In genomic region chr2:112884869-112885502, GRCh38 we compare ENCODE assay signal across 8 cellular contexts. TPM values are rescaled to one million over a fixed set of nuclear protein-coding genes. Genes with fewer than 3 reads are reported as not detected.
DNase-seq lines count a peak whose midpoint lies in the region; ATAC-seq and TF ChIP-seq lines count a peak whose summit lies in the region.

No MANE protein-coding gene starts in this region.

- H3K4me1 ChIP-seq in HCT116 (ENCODE audit: control insufficient read depth in 1 of 2, insufficient read depth in 2 of 2, low read length in 2 of 2) (peaks cover 3 to 18% of the 10 kb centered on the region in 2 experiments; a peak in 3 of 4 replicates), esophagus muscularis mucosa (no peaks in the 10 kb centered on the region), osteoblast (ENCODE audit: insufficient read depth, low read length) (peaks cover 19% of the 10 kb centered on the region), aorta (ENCODE audit: control insufficient read depth in 1 of 2, insufficient read depth in 2 of 2, low read length in 2 of 2) (no peaks in the 10 kb centered on the region)

- H3K4me3 ChIP-seq in HCT116 (replicated peaks in 1 of 2; ENCODE audit: low read depth in 1 of 2, low read length in 2 of 2): no peak overlapping the region
- H3K4me3 ChIP-seq in esophagus muscularis mucosa: no peak overlapping the region
- H3K4me3 ChIP-seq in osteoblast (ENCODE audit: insufficient read depth, low read length): no peak overlapping the region
- no peak overlapping the region for H3K4me3 ChIP-seq in aorta (ENCODE audit: low read length in 2 of 2)

- H3K9ac ChIP-seq in HCT116 (ENCODE audit: low read length): no peak overlapping the region

- H3K79me2 ChIP-seq in HCT116 (ENCODE audit: insufficient read depth, low read length) (no peaks in the 10 kb centered on the region), osteoblast (ENCODE audit: insufficient read depth, low read length) (no peaks in the 10 kb centered on the region)

- H2AFZ ChIP-seq in HCT116 (ENCODE audit: low read depth, low read length, poor library complexity, severe bottlenecking) (peak overlapping the region; percentile 48), osteoblast (ENCODE audit: low read length) (peak overlapping the region; percentile 49)

- no peaks in the 10 kb centered on the region for H3K27me3 ChIP-seq in HCT116 (ENCODE audit: insufficient read depth, low read length)
- H3K27me3 ChIP-seq in esophagus muscularis mucosa: no peaks in the 10 kb centered on the region
- no peaks in the 10 kb centered on the region for H3K27me3 ChIP-seq in osteoblast (ENCODE audit: insufficient read depth, low read length)
- H3K27me3 ChIP-seq in aorta (ENCODE audit: control insufficient read depth in 1 of 2, insufficient read depth in 2 of 2, low read length in 1 of 2): no peaks in the 10 kb centered on the region

- no TSS peak for BruUV-seq in HCT116 (replicated peaks; lab: Mats Ljungman, UMichigan)

- no peaks in the 10 kb centered on the region for H3K9me2 ChIP-seq in HCT116 (ENCODE audit: insufficient read depth)

- ATAC-seq in HCT116 (peak; percentile 91), aorta (ENCODE audit: low FRiP score) (peak; percentile 63)

- H3K36me3 ChIP-seq in HCT116 (ENCODE audit: control insufficient read depth in 1 of 2, insufficient read depth in 2 of 2, low read length in 2 of 2) (no peaks in the 10 kb centered on the region), esophagus muscularis mucosa (no peaks in the 10 kb centered on the region), osteoblast (ENCODE audit: insufficient read depth, low read length) (no peaks in the 10 kb centered on the region), aorta (ENCODE audit: control insufficient read depth in 1 of 2, insufficient read depth in 2 of 2, low read length in 1 of 2) (no peaks in the 10 kb centered on the region)

- CTCF ChIA-PET in HCT116 (lab: Charles Lee): interaction anchor here (0.7 to 3.3 kb wide), 14 partner anchors 9 to 260 kb away, joined by 3 to 50 read pairs (median 4); partner anchors contain the start of gene IL1B

- intact Hi-C loops in HCT116 (cut with micrococcal nuclease) (loop anchor here (1.0 to 5.0 kb wide), 3 partner anchors 56 to 283 kb away; no protein-coding TSS in a partner anchor), esophagus muscularis mucosa (cut with DNase I) (no loop called here), aorta (cut with DNase I) (no loop called here), posterior vena cava (cut with DNase I) (no loop called here)

- H3K4me2 ChIP-seq in HCT116 (ENCODE audit: low read length): 0 out of 2 replicates have a peak overlapping the region, but pooled peaks have one; percentile 2
- H3K4me2 ChIP-seq in osteoblast (ENCODE audit: insufficient read depth, low read length): peak overlapping the region; percentile 1

- DNase-seq in GDM1 (lab: John Stamatoyannopoulos, UW) (peak; percentile 52), HCT116 (ENCODE audit: low read depth, low spot score) (peak; percentile 40), NCI-H82 treated with DMSO at 0.1 percent for 48 hours (lab: John Stamatoyannopoulos, UW; ENCODE audit: unreplicated experiment) (peak; percentile 36), esophagus muscularis mucosa (ENCODE audit: extremely low spot score) (peak; percentile 88), osteoblast (ENCODE audit: insufficient read length, low spot score, missing footprints) (peak; percentile 82), aorta (peak in 1 of 2 donors; percentile 56), posterior vena cava (ENCODE audit: low spot score) (no peak)
- peak; percentile 89 for DNase-seq in activated CD8-positive, alpha-beta memory T cell treated with anti-CD3 and anti-CD28 coated beads for 24 hours

- RAD21 ChIA-PET in HCT116 (lab: Charles Lee; ENCODE audit: low non-redundant PET in 1 of 2, low total read pairs in 2 of 2, uncharacterized antibody in 2 of 2, unreplicated experiment in 2 of 2): interaction anchor here in 1 of 2 experiments (1.0 kb wide), 1 partner anchor 159 kb away, joined by 3 read pairs; no protein-coding TSS in a partner anchor

- POLR2A ChIA-PET in HCT116 (lab: Charles Lee): interaction anchor here (0.6 to 1.0 kb wide), 3 partner anchors 15 to 307 kb away, joined by 3 read pairs; no protein-coding TSS in a partner anchor

- H4K20me1 ChIP-seq in HCT116 (ENCODE audit: insufficient read depth) (no peaks in the 10 kb centered on the region), osteoblast (ENCODE audit: insufficient read depth, low read length) (no peaks in the 10 kb centered on the region)

- H3K27ac ChIP-seq in HCT116 (ENCODE audit: low read depth, low read length) (no peak overlapping the region), esophagus muscularis mucosa (replicated peaks in 1 of 4) (no peak overlapping the region), osteoblast (ENCODE audit: low read depth, low read length) (no peak overlapping the region), aorta (ENCODE audit: low read depth in 1 of 2, low read length in 2 of 2) (no peak overlapping the region)

- peak; percentile 90 for TF ChIP-seq RAD21 in HCT116 (IDR thresholded peaks at IDR 0.05; ENCODE audit: low read depth)

- H3K9me3 ChIP-seq in HCT116 (ENCODE audit: control insufficient read depth in 1 of 2, insufficient read depth in 1 of 2, low read depth in 1 of 2, low read length in 2 of 2) (no peaks in the 10 kb centered on the region), esophagus muscularis mucosa (no peaks in the 10 kb centered on the region), osteoblast (ENCODE audit: low read depth, low read length) (no peaks in the 10 kb centered on the region), aorta (ENCODE audit: control insufficient read depth, low read length) (no peaks in the 10 kb centered on the region)

- 47% methylated on average over 6 of the region's 6 CpGs for WGBS in esophagus muscularis mucosa
- 34 to 37% methylated on average over 6 of the region's 6 CpGs for WGBS in aorta, 2 donors

- TF ChIP-seq CTCF in HCT116 (IDR thresholded peaks at IDR 0.05 in 2 of 3, conservative IDR thresholded peaks at IDR 0.05 in 1 of 3; ENCODE audit: borderline replicate concordance in 1 of 3, insufficient read depth in 1 of 3, low read depth in 2 of 3, low read length in 2 of 3) (peak; percentile 79 to 96 (median 93)), esophagus muscularis mucosa (IDR thresholded peaks at IDR 0.05) (peak; percentile 33 to 45 (median 37)), osteoblast (IDR thresholded peaks at IDR 0.05; ENCODE audit: extremely low read depth, low read depth, low read length) (peak; percentile 92)

- no peak for TF ChIP-seq EP300 in esophagus muscularis mucosa (IDR thresholded peaks at IDR 0.05)

- TF ChIP-seq POLR2A in HCT116 (IDR thresholded peaks at IDR 0.05; ENCODE audit: borderline replicate concordance, extremely low read depth, insufficient read depth, insufficient read length): no peak
- no peak for TF ChIP-seq POLR2A in esophagus muscularis mucosa (IDR thresholded peaks at IDR 0.05; ENCODE audit: low read depth)

TF ChIP-seq in HCT116, 20 proteins besides CTCF, POLR2A, EP300 and RAD21:
- TF ChIP-seq TCF7L2 (IDR thresholded peaks at IDR 0.05; ENCODE audit: borderline replicate concordance, extremely low read depth, insufficient read depth, insufficient read length): no peak
- TF ChIP-seq ZBTB33 (IDR thresholded peaks at IDR 0.05; ENCODE audit: extremely low read depth, insufficient replicate concordance, low read length): no peak
- TF ChIP-seq ZNF274 (IDR thresholded peaks at IDR 0.05; ENCODE audit: low read depth, low read length): no peak
- TF ChIP-seq EGR1 (IDR thresholded peaks at IDR 0.05; ENCODE audit: low read depth): no peak
- no peak for TF ChIP-seq JUND (IDR thresholded peaks at IDR 0.05)
- 0 out of 2 replicates have a peak, but pooled peaks have one; percentile 20 for TF ChIP-seq MAX (IDR thresholded peaks at IDR 0.05)
- no peak for TF ChIP-seq SP1 (IDR thresholded peaks at IDR 0.05; ENCODE audit: low read depth)
- TF ChIP-seq CBX3 (IDR thresholded peaks at IDR 0.05; ENCODE audit: low read depth): peak; percentile 46; the same call in 1 of the 2 replicates
TF ChIP-seq in HCT116: peak in this region for 2.

RNA-seq across cellular contexts. Expression of gene IL37, which starts 26.0 kb away (rescaled TPM):
- total RNA-seq in HCT116 (2021; ENCODE audit: unreplicated experiment) (not detected), esophagus muscularis mucosa (not detected), osteoblast (not detected in 2 replicates), aorta (not detected), posterior vena cava (not detected)
- 0.08 TPM in 1 of 2 replicates, not detected in the other for polyA plus RNA-seq in HCT116 (2012)
- polyA plus RNA-seq in aorta: not detected

RNA-seq across cellular contexts. Expression of gene IL1B, which starts 48.4 kb away (rescaled TPM):
- total RNA-seq in HCT116 (2021; ENCODE audit: unreplicated experiment) (not detected), esophagus muscularis mucosa (1 to 10 TPM in 1 of 4 donors, not detected in 3; 2.7 TPM), osteoblast (0.36 TPM in 1 of 2 replicates, not detected in the other), aorta (1 to 10 TPM; 2.8 to 9.3 TPM), posterior vena cava (1 to 10 TPM; 1.0 to 1.1 TPM)
- not detected in 2 replicates for polyA plus RNA-seq in HCT116 (2012)
- 1 to 10 TPM; 1.2 to 1.9 TPM for polyA plus RNA-seq in aorta

Comparison
In these comparisons a context has a peak if more than half of its experiments do, and no peak if none do; other contexts are left out.
1. CTCF ChIP-seq: peak in every context shown above with its lines; median percentile 93 in HCT116; 92 in osteoblast; 37 in esophagus muscularis mucosa.